Comparison of ENCODE assay signal across 1 cellular context in genomic region chr11:108498046-108498815, GRCh38.
TF ChIP-seq lines count a peak whose summit lies in the region.

A gene with protein sequence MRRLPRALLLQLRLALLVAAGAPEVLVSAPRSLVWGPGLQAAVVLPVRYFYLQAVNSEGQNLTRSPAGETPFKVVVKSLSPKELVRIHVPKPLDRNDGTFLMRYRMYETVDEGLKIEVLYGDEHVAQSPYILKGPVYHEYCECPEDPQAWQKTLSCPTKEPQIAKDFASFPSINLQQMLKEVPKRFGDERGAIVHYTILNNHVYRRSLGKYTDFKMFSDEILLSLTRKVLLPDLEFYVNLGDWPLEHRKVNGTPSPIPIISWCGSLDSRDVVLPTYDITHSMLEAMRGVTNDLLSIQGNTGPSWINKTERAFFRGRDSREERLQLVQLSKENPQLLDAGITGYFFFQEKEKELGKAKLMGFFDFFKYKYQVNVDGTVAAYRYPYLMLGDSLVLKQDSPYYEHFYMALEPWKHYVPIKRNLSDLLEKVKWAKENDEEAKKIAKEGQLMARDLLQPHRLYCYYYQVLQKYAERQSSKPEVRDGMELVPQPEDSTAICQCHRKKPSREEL (minus strand): TSS chr11:108498384. CDS start chr11:108498366, 18 bp downstream.

TF ChIP-seq in HepG2, 621 proteins besides CTCF, POLR2A, EP300 and RAD21 (continued from another document):
- TF ChIP-seq, protein P1, sequence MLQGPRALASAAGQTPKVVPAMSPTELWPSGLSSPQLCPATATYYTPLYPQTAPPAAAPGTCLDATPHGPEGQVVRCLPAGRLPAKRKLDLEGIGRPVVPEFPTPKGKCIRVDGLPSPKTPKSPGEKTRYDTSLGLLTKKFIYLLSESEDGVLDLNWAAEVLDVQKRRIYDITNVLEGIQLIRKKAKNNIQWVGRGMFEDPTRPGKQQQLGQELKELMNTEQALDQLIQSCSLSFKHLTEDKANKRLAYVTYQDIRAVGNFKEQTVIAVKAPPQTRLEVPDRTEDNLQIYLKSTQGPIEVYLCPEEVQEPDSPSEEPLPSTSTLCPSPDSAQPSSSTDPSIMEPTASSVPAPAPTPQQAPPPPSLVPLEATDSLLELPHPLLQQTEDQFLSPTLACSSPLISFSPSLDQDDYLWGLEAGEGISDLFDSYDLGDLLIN (CRISPR knock-in tag; IDR thresholded peaks at IDR 0.05; ENCODE audit: borderline replicate concordance) = peak; percentile 70; the same call in 1 of the 2 replicates
